ENCODE assay signal across 1 cellular context in the genomic region with DNA sequence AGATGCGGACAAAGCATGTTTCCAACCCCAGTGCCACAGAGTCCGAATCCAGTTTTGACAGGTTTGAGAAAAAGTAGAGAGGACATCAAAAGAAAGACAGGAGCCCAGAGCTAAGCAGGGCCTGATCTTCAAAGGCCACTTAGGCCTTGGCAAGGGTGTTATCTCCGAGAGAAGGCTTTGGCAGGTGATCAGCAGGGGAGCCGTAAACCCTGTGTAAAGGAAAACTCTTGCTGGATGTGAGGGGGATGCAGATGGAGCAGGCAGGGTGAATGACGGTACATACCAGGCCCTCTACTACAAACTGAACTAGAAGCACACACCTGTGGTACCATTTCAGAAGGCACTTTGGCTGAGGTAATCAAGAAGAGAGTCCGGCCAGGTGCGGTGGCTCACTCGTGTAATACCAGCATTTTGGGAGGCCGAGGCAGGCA.
TF ChIP-seq lines count a peak whose summit lies in the region.

No MANE protein-coding gene starts in this region.

TF ChIP-seq in GM12878, 131 proteins besides CTCF, POLR2A, EP300 and RAD21 (continued from another document):
- no peak for TF ChIP-seq ZNF592 (IDR thresholded peaks at IDR 0.05)
- TF ChIP-seq CEBPZ (IDR thresholded peaks at IDR 0.05; ENCODE audit: low read depth, low read length), result no peak
- TF ChIP-seq PML (IDR thresholded peaks at IDR 0.05; ENCODE audit: low read length), result no peak
- TF ChIP-seq ETV6 (conservative IDR thresholded peaks at IDR 0.05 in 1 of 2, IDR thresholded peaks at IDR 0.05 in 1 of 2; ENCODE audit: borderline replicate concordance in 1 of 2, low read depth in 1 of 2), result no peak
- TF ChIP-seq RFX5 (IDR thresholded peaks at IDR 0.05; ENCODE audit: low read depth, low read length), result no peak
- TF ChIP-seq KAT2A (conservative IDR thresholded peaks at IDR 0.05; ENCODE audit: control insufficient read depth, low read depth, low read length), result no peak
- no peak for TF ChIP-seq SIN3A (IDR thresholded peaks at IDR 0.05; ENCODE audit: low read depth, low read length)
- no peak for TF ChIP-seq SMAD5 (IDR thresholded peaks at IDR 0.05; ENCODE audit: low read depth)
